In genomic region chr5:109411627-109412026, GRCh38 we compare ENCODE assay signal across 8 cellular contexts. TPM values are rescaled to one million over a fixed set of nuclear protein-coding genes. Genes with fewer than 3 reads are reported as not detected.
DNase-seq lines count a peak whose midpoint lies in the region; ATAC-seq and TF ChIP-seq lines count a peak whose summit lies in the region.

No MANE protein-coding gene starts in this region.

- peaks cover 6% of the 10 kb centered on the region; the same call in 1 of the 2 replicates for H3K4me1 ChIP-seq in ES-I3 (ENCODE audit: insufficient read depth, low read length)
- H3K4me1 ChIP-seq in OCI-LY7 (ENCODE audit: insufficient read depth, low read length, poor library complexity, severe bottlenecking): peaks cover 24% of the 10 kb centered on the region

- CTCF ChIA-PET in OCI-LY7 (lab: Charles Lee; ENCODE audit: unreplicated experiment): no interaction called here

- H4K20me1 ChIP-seq in OCI-LY7 (ENCODE audit: insufficient read depth, low read length): peaks cover 12% of the 10 kb centered on the region; the same call in 1 of the 2 replicates

- peak overlapping the region; percentile 94 for H3K27ac ChIP-seq in OCI-LY7 (ENCODE audit: low read depth, low read length, poor library complexity, severe bottlenecking)

- DNase-seq in OCI-LY7 (ENCODE audit: low spot score) (no peak), epithelial cell of proximal tubule (ENCODE audit: low read depth) (peak; percentile 88), renal cortical epithelial cell (ENCODE audit: low read depth) (peak; percentile 94), nucleus accumbens (lab: John Stamatoyannopoulos, UW) (no peak)

- H3K4me3 ChIP-seq in OCI-LY7 (ENCODE audit: low read depth, low read length, poor library complexity, severe bottlenecking) (no peak overlapping the region), epithelial cell of proximal tubule (ENCODE audit: low read depth, low read length) (no peak overlapping the region)

- H3K9me3 ChIP-seq in ES-I3 (ENCODE audit: control insufficient read depth, insufficient read depth, low read length) (peaks cover 5% of the 10 kb centered on the region; the same call in 1 of the 2 replicates), OCI-LY7 (ENCODE audit: low read length) (no peaks in the 10 kb centered on the region)

- intact Hi-C loops in OCI-LY7 (cut with micrococcal nuclease; ENCODE audit: unreplicated experiment): loop anchor here (2.0 to 10.0 kb wide), 5 partner anchors 277 to 1683 kb away; partner anchors contain the start of genes FBXL17, MAN2A1, SLC25A46 and WDR36

- H3K4me2 ChIP-seq in OCI-LY7 (ENCODE audit: low read length): peak overlapping the region; percentile 97

- H3K9ac ChIP-seq in ES-I3 (ENCODE audit: low read depth, low read length): peak overlapping the region; percentile 86; the same call in 1 of the 2 replicates

- POLR2A ChIA-PET in OCI-LY7 (lab: Charles Lee): interaction anchor here (2.0 kb wide), 1 partner anchor 11 kb away, joined by 6 read pairs; no protein-coding TSS in a partner anchor

- no peak for ATAC-seq in GM18520 (IDR thresholded peaks at IDR 0.05; ENCODE audit: unreplicated experiment)
- ATAC-seq in activated CD4-positive, CD25-positive, alpha-beta regulatory T cell treated with anti-CD3 and anti-CD28 coated beads, Interleukin-2, amount 50 U/mL, for 24 hours: no peak
- no peak for ATAC-seq in HG02610 (IDR thresholded peaks at IDR 0.05; ENCODE audit: unreplicated experiment)

- no TSS peak for BruUV-seq in OCI-LY7 (replicated peaks; lab: Mats Ljungman, UMichigan)

- H3K79me2 ChIP-seq in OCI-LY7 (ENCODE audit: insufficient read depth, low read depth, low read length): peaks cover 30% of the 10 kb centered on the region

- no peak for TF ChIP-seq CTCF in OCI-LY7 (conservative IDR thresholded peaks at IDR 0.05; ENCODE audit: low read length)
- TF ChIP-seq CTCF in epithelial cell of proximal tubule (conservative IDR thresholded peaks at IDR 0.05; ENCODE audit: low read depth, low read length): no peak

- H3K9me2 ChIP-seq in OCI-LY7 (ENCODE audit: insufficient read depth, low read length): no peaks in the 10 kb centered on the region

- peak overlapping the region; percentile 100 for H2AFZ ChIP-seq in OCI-LY7 (ENCODE audit: low read length)

- H3K36me3 ChIP-seq in ES-I3 (ENCODE audit: insufficient read depth, low read length): no peaks in the 10 kb centered on the region
- H3K36me3 ChIP-seq in OCI-LY7 (ENCODE audit: insufficient read depth, low read length): no peaks in the 10 kb centered on the region

RNA-seq across cellular contexts. Expression of gene PJA2, which starts 1.9 kb away (rescaled TPM):
- 41.3 and 47.9 TPM in 2 replicates for total RNA-seq in OCI-LY7 (2014; rRNA removed; shearing (Covaris generic))
- 69.7 and 79.8 TPM in 2 replicates for total RNA-seq in OCI-LY7 (2022)
- total RNA-seq in epithelial cell of proximal tubule: 24.7 and 42.3 TPM in 2 replicates
- total RNA-seq in renal cortical epithelial cell: 78.7 and 139 TPM in 2 replicates

Comparison
In these comparisons a context has a peak if more than half of its experiments do, and no peak if none do; other contexts are left out.
1. DNase-seq: peak in epithelial cell of proximal tubule (single experiment) and renal cortical epithelial cell (single experiment); none in OCI-LY7 (single experiment) and nucleus accumbens (0 of 56).